ENCODE assay signal across 9 cellular contexts in the genomic region with DNA sequence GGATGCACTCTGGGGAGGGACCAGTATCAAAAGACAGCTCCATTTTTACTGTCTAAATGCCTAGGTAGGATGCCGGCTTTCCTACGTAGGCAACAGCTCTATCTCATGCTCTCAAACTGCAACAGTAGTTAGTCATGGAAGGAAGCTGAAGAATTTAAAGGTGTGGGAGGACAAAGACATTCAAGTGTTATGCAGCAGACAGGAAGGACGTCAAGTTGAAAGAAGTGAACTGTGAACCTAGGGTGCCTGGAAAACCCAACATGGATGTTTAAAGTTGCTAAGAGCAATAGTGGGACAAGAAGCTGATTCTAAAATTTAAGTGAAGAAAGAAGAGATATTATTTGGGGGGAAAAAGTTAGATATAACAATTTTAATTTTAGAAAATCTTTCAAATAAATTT. TPM values are rescaled to one million over a fixed set of nuclear protein-coding genes. Genes with fewer than 3 reads are reported as not detected.
DNase-seq lines count a peak whose midpoint lies in the region; ATAC-seq and TF ChIP-seq lines count a peak whose summit lies in the region.
"Had no signal": no experiment of that assay in that cellular context is flagged by ENCODE, and none has a peak within 500 bp of the region (broad histone marks: within the 10 kb centered on the region; RNA-seq: fewer than 3 reads in every experiment).

No MANE protein-coding gene starts in this region.

- H3K36me3 Mint-ChIP-seq in activated T-helper 17 cell treated with anti-CD3 and anti-CD28 coated beads, Interleukin-2, amount 50 U/mL, for 72 hours (ENCODE audit: low read depth): peaks cover 74% of the 10 kb centered on the region

- H3K4me3 Mint-ChIP-seq in activated T-helper 17 cell treated with anti-CD3 and anti-CD28 coated beads, Interleukin-2, amount 50 U/mL, for 72 hours: peak overlapping the region; percentile 59

- H3K4me1 ChIP-seq in left ventricle myocardium inferior (peaks cover 53% of the 10 kb centered on the region), psoas muscle (peaks cover 8% of the 10 kb centered on the region)

- H3K9me3 Mint-ChIP-seq in activated T-helper 17 cell treated with anti-CD3 and anti-CD28 coated beads, Interleukin-2, amount 50 U/mL, for 72 hours: no peaks in the 10 kb centered on the region

- no peak overlapping the region for H3K4me3 ChIP-seq in left ventricle myocardium inferior
- no peak overlapping the region for H3K4me3 ChIP-seq in psoas muscle
- H3K4me3 ChIP-seq: BLaER1 treated with 17β-estradiol and CSF1 and Interleukin-3, amounts not matched to agents 10 nM and 100 nM had no signal

- peak overlapping the region; percentile 61 for H3K27ac Mint-ChIP-seq in activated T-helper 17 cell treated with anti-CD3 and anti-CD28 coated beads, Interleukin-2, amount 50 U/mL, for 72 hours

- no peak for ATAC-seq in Right ventricle myocardium inferior
- ATAC-seq in activated T-helper 17 cell treated with anti-CD3 and anti-CD28 coated beads, Interleukin-2, amount 50 U/mL, for 72 hours (replicated peaks): peak; percentile 95
- ATAC-seq in GM21390 (IDR thresholded peaks at IDR 0.05; ENCODE audit: unreplicated experiment): no peak
- no peak for ATAC-seq in psoas muscle

- WGBS in psoas muscle, 3 donors: 36 to 66% (median 46%) methylated on average over 3 of the region's 3 CpGs

- TF ChIP-seq CTCF in left ventricle myocardium inferior (IDR thresholded peaks at IDR 0.05; ENCODE audit: borderline replicate concordance) (no peak), psoas muscle (IDR thresholded peaks at IDR 0.05) (no peak)

- no peak for DNase-seq in left ventricle myocardium inferior
- no peak for DNase-seq in Right ventricle myocardium inferior (ENCODE audit: missing footprints)
- peak; percentile 39 for DNase-seq in iPS-NIHi11 (ENCODE audit: low spot score)
- peak; percentile 29 for DNase-seq in superior temporal gyrus (ENCODE audit: extremely low spot score)
- DNase-seq in NCI-H1048 (lab: John Stamatoyannopoulos, UW): no peak
- DNase-seq in psoas muscle: no peak

- H3K27me3 ChIP-seq in left ventricle myocardium inferior (ENCODE audit: low read depth) (no peaks in the 10 kb centered on the region), psoas muscle (ENCODE audit: insufficient read depth in 3 of 3, low read length in 2 of 3) (no peaks in the 10 kb centered on the region)
- H3K27me3 ChIP-seq: BLaER1 treated with 17β-estradiol and CSF1 and Interleukin-3, amounts not matched to agents 10 nM and 100 nM had no signal

- H3K36me3 ChIP-seq in left ventricle myocardium inferior (peaks cover 34% of the 10 kb centered on the region), psoas muscle (ENCODE audit: insufficient read depth in 1 of 2, low read depth in 1 of 2) (peaks cover 0 to 40% of the 10 kb centered on the region in 2 donors)

- H3K9me3 ChIP-seq in left ventricle myocardium inferior (replicated peaks) (no peaks in the 10 kb centered on the region), psoas muscle (no peaks in the 10 kb centered on the region)
- H3K9me3 ChIP-seq: BLaER1 treated with 17β-estradiol and CSF1 and Interleukin-3, amounts not matched to agents 10 nM and 100 nM had no signal

- no peaks in the 10 kb centered on the region for H3K27me3 Mint-ChIP-seq in activated T-helper 17 cell treated with anti-CD3 and anti-CD28 coated beads, Interleukin-2, amount 50 U/mL, for 72 hours

- H3K27ac ChIP-seq in left ventricle myocardium inferior (replicated peaks) (peak overlapping the region; percentile 9), psoas muscle (no peak overlapping the region)
- H3K27ac ChIP-seq: BLaER1 treated with 17β-estradiol and CSF1 and Interleukin-3, amounts not matched to agents 10 nM and 100 nM had no signal

- peaks cover 27% of the 10 kb centered on the region for H3K4me1 Mint-ChIP-seq in activated T-helper 17 cell treated with anti-CD3 and anti-CD28 coated beads, Interleukin-2, amount 50 U/mL, for 72 hours

- intact Hi-C loops in left ventricle myocardium inferior (cut with micrococcal nuclease): no loop called here
- intact Hi-C loops in Right ventricle myocardium inferior (cut with DNase I): no loop called here
- intact Hi-C loops in psoas muscle (cut with DNase I): no loop called here

RNA-seq across cellular contexts. Expression of gene SEC23A, which starts 5.9 kb away (rescaled TPM):
- total RNA-seq in left ventricle myocardium inferior: 75.0 TPM
- total RNA-seq in Right ventricle myocardium inferior: 86.0 TPM
- total RNA-seq in activated T-helper 17 cell treated with anti-CD3 and anti-CD28 coated beads, Interleukin-2, amount 50 U/mL, for 72 hours: 10 to 100 TPM; 48.3 to 50.9 TPM
- total RNA-seq in psoas muscle: 10 to 100 TPM; 70.7 to 84.8 (median 80.5) TPM
- 10 to 100 TPM; 25.3 to 62.2 (median 25.5) TPM for polyA plus RNA-seq in psoas muscle

RNA-seq across cellular contexts. Expression of gene GEMIN2, which starts 17.0 kb away (rescaled TPM):
- 6.5 TPM for total RNA-seq in left ventricle myocardium inferior
- 7.0 TPM for total RNA-seq in Right ventricle myocardium inferior
- total RNA-seq in activated T-helper 17 cell treated with anti-CD3 and anti-CD28 coated beads, Interleukin-2, amount 50 U/mL, for 72 hours: 10 to 100 TPM; 20.8 to 22.3 TPM
- total RNA-seq in psoas muscle: 10 to 100 TPM in 3 of 4 donors, 1 to 10 TPM in 1; 9.7 to 11.7 (median 10.8) TPM
- 10 to 100 TPM; 14.2 to 22.6 (median 20.9) TPM for polyA plus RNA-seq in psoas muscle

Comparison
In these comparisons a context has a peak if more than half of its experiments do, and no peak if none do; other contexts are left out.
1. DNase-seq: peak in iPS-NIHi11 (single experiment) and superior temporal gyrus (single experiment); none in left ventricle myocardium inferior (single experiment), Right ventricle myocardium inferior (single experiment), NCI-H1048 (single experiment) and psoas muscle (0 of 2).